In genomic region chr6:118263929-118264486, GRCh38 we compare ENCODE assay signal across 8 cellular contexts.
A peak's percentile ranks its signal among the peaks of the same experiment; 100 is the strongest.
DNase-seq lines count a peak whose midpoint lies in the region; ATAC-seq and TF ChIP-seq lines count a peak whose summit lies in the region.

No MANE protein-coding gene starts in this region.

- H3K27me3 Mint-ChIP-seq in nephron (ENCODE audit: low read depth): no peaks in the 10 kb centered on the region
- H3K27me3 Mint-ChIP-seq in CD8-positive, alpha-beta T cell (ENCODE audit: low read depth): peaks cover 4% of the 10 kb centered on the region

- TF ChIP-seq POLR2A in stomach (IDR thresholded peaks at IDR 0.05): no peak

- CTCF ChIA-PET in CD8-positive, alpha-beta T cell (lab: Charles Lee): interaction anchor here (0.6 kb wide), 1 partner anchor 278 kb away, joined by 3 read pairs; no protein-coding TSS in a partner anchor

- peaks cover 6% of the 10 kb centered on the region for H3K9me3 ChIP-seq in CD8-positive, alpha-beta T cell (ENCODE audit: low read length)
- H3K9me3 ChIP-seq in stomach: no peaks in the 10 kb centered on the region

- H3K27ac ChIP-seq in brain microvascular endothelial cell (no peak overlapping the region), stomach (no peak overlapping the region)
- no peak overlapping the region for H3K27ac ChIP-seq in CD8-positive, alpha-beta T cell (ENCODE audit: low read depth, low read length)

- DNase-seq in GM13976 (ENCODE audit: low spot score): peak; percentile 16
- peak; percentile 24 to 25 for DNase-seq in Kasumi-1 (lab: John Stamatoyannopoulos, UW)
- DNase-seq in brain microvascular endothelial cell: peak; percentile 38
- no peak for DNase-seq in SKM-1 treated with dmso at 0.1 percent for 144 hours (lab: John Stamatoyannopoulos, UW; ENCODE audit: unreplicated experiment)
- no peak for DNase-seq in CD8-positive, alpha-beta T cell
- DNase-seq in islet precursor cell: no peak
- no peak for DNase-seq in stomach

- no peak for ATAC-seq in CD8-positive, alpha-beta T cell

- H3K4me1 ChIP-seq in CD8-positive, alpha-beta T cell (ENCODE audit: insufficient read depth, low read length): no peaks in the 10 kb centered on the region
- H3K4me1 ChIP-seq in stomach: no peaks in the 10 kb centered on the region

- H3K36me3 ChIP-seq in brain microvascular endothelial cell (replicated peaks) (no peaks in the 10 kb centered on the region), stomach (no peaks in the 10 kb centered on the region)
- H3K36me3 ChIP-seq in CD8-positive, alpha-beta T cell (ENCODE audit: insufficient read depth, low read length): no peaks in the 10 kb centered on the region

- H3K4me3 ChIP-seq in brain microvascular endothelial cell (ENCODE audit: low read depth, low read length) (no peak overlapping the region), stomach (no peak overlapping the region)
- no peak overlapping the region for H3K4me3 ChIP-seq in CD8-positive, alpha-beta T cell (ENCODE audit: low read depth, low read length)

- no peaks in the 10 kb centered on the region for H3K36me3 Mint-ChIP-seq in nephron (ENCODE audit: low read depth)
- H3K36me3 Mint-ChIP-seq in CD8-positive, alpha-beta T cell: no peaks in the 10 kb centered on the region

- in situ Hi-C loops in GM13976 (cut with MboI; ENCODE audit: low sequenced_read_pairs, unreplicated experiment) (no loop called here), brain microvascular endothelial cell (cut with HindIII; ENCODE audit: low pct_ligation_motif_present, low sequenced_read_pairs) (no loop called here)

- peak; percentile 21 for TF ChIP-seq CTCF in GM13976 (IDR thresholded peaks at IDR 0.05; ENCODE audit: borderline replicate concordance, control extremely low read depth, extremely low read depth, insufficient read depth, missing control alignments)
- peak; percentile 57 for TF ChIP-seq CTCF in brain microvascular endothelial cell (IDR thresholded peaks at IDR 0.05; ENCODE audit: low read depth, low read length, missing control alignments)
- peak; percentile 52 to 67 (median 58) for TF ChIP-seq CTCF in nephron (IDR thresholded peaks at IDR 0.05; ENCODE audit: unreplicated experiment in 3 of 3)
- no peak for TF ChIP-seq CTCF in CD8-positive, alpha-beta T cell (IDR thresholded peaks at IDR 0.05)
- TF ChIP-seq CTCF in stomach (IDR thresholded peaks at IDR 0.05): no peak

- no peaks in the 10 kb centered on the region for H3K27me3 ChIP-seq in brain microvascular endothelial cell (replicated peaks)
- no peaks in the 10 kb centered on the region for H3K27me3 ChIP-seq in CD8-positive, alpha-beta T cell (ENCODE audit: insufficient read depth, low read length)
- no peaks in the 10 kb centered on the region for H3K27me3 ChIP-seq in stomach

- H3K9me3 Mint-ChIP-seq in nephron: no peaks in the 10 kb centered on the region
- H3K9me3 Mint-ChIP-seq in CD8-positive, alpha-beta T cell: peaks cover 9% of the 10 kb centered on the region

- peak overlapping the region in 1 of 3 experiments; percentile 20 for H3K27ac Mint-ChIP-seq in nephron
- H3K27ac Mint-ChIP-seq in CD8-positive, alpha-beta T cell: no peak overlapping the region

- POLR2A ChIA-PET in CD8-positive, alpha-beta T cell (lab: Charles Lee): no interaction called here

- peaks cover 5% of the 10 kb centered on the region for H3K4me1 Mint-ChIP-seq in nephron
- H3K4me1 Mint-ChIP-seq in CD8-positive, alpha-beta T cell (ENCODE audit: low read depth): no peaks in the 10 kb centered on the region

- no peak for TF ChIP-seq EP300 in stomach (IDR thresholded peaks at IDR 0.05)

- 3 to 27% (median 22%) methylated on average over 2 of the region's 2 CpGs for WGBS in stomach, 5 donors

- intact Hi-C loops in CD8-positive, alpha-beta T cell (cut with DNase I, micrococcal nuclease): no loop called here
- intact Hi-C loops in stomach (cut with DNase I; ENCODE audit: low total_unique reads): no loop called here

- H3K4me3 Mint-ChIP-seq in nephron: no peak overlapping the region
- H3K4me3 Mint-ChIP-seq in CD8-positive, alpha-beta T cell: no peak overlapping the region

Comparison
In these comparisons a context has a peak if more than half of its experiments do, and no peak if none do; other contexts are left out.
1. DNase-seq: peak in GM13976 (single experiment), Kasumi-1 (2 of 2) and brain microvascular endothelial cell (single experiment); none in SKM-1 treated with dmso at 0.1 percent for 144 hours (single experiment), CD8-positive, alpha-beta T cell (0 of 7), islet precursor cell (single experiment) and stomach (single experiment).
2. CTCF ChIP-seq: peak in GM13976 (single experiment), brain microvascular endothelial cell (single experiment) and nephron (3 of 3); none in CD8-positive, alpha-beta T cell (single experiment) and stomach (0 of 7).